ENCODE assay signal across 8 cellular contexts in genomic region chr16:24730914-24731313, GRCh38. TPM values are rescaled to one million over a fixed set of nuclear protein-coding genes. Genes with fewer than 3 reads are reported as not detected.
DNase-seq lines count a peak whose midpoint lies in the region; ATAC-seq and TF ChIP-seq lines count a peak whose summit lies in the region.

No MANE protein-coding gene starts in this region.

- intact Hi-C loops in dendritic cell treated with granulocyte-macrophage colony-stimulating factor and Interleukin-4, amounts not matched to agents 40 ng/mL and 50 ng/mL, for 4 days (cut with micrococcal nuclease) = loop anchor here (5.0 kb wide), 1 partner anchor 189 kb away; no protein-coding TSS in a partner anchor

- H3K27me3 ChIP-seq in BJ (ENCODE audit: control insufficient read depth, insufficient read depth, low read length) (no peaks in the 10 kb centered on the region), MG63 (no peaks in the 10 kb centered on the region), neural cell (ENCODE audit: insufficient read depth, low read depth, low read length) (no peaks in the 10 kb centered on the region)

- H3K36me3 Mint-ChIP-seq in dendritic cell treated with granulocyte-macrophage colony-stimulating factor and Interleukin-4, amounts not matched to agents 40 ng/mL and 50 ng/mL, for 4 days (ENCODE audit: low read depth) = peaks cover 35% of the 10 kb centered on the region

- peaks cover 4% of the 10 kb centered on the region for H3F3A ChIP-seq in neural cell (ENCODE audit: insufficient read depth, low read length, poor library complexity, severe bottlenecking)

- H3K9me2 ChIP-seq in neural cell (ENCODE audit: insufficient read depth, low read length) = no peaks in the 10 kb centered on the region

- no peaks in the 10 kb centered on the region for H3K9me3 Mint-ChIP-seq in dendritic cell treated with granulocyte-macrophage colony-stimulating factor and Interleukin-4, amounts not matched to agents 40 ng/mL and 50 ng/mL, for 4 days

- H3K27ac Mint-ChIP-seq in dendritic cell treated with granulocyte-macrophage colony-stimulating factor and Interleukin-4, amounts not matched to agents 40 ng/mL and 50 ng/mL, for 4 days = no peak overlapping the region

- CTCF ChIA-PET in BJ (lab: Yijun Ruan, JAX) = interaction anchor here (0.7 to 1.0 kb wide), 2 partner anchors 49 to 132 kb away, joined by 3 read pairs; no protein-coding TSS in a partner anchor

- no peak overlapping the region for H2AFZ ChIP-seq in neural cell (ENCODE audit: low read depth, low read length)

- H3K27me3 Mint-ChIP-seq in dendritic cell treated with granulocyte-macrophage colony-stimulating factor and Interleukin-4, amounts not matched to agents 40 ng/mL and 50 ng/mL, for 4 days = peaks cover 2% of the 10 kb centered on the region

- H3K27ac ChIP-seq in neural cell (ENCODE audit: low read length) = peak overlapping the region; percentile 95

- no peak for TF ChIP-seq EP300 in neural cell (conservative IDR thresholded peaks at IDR 0.05; ENCODE audit: poor library complexity, severe bottlenecking)

- TF ChIP-seq CTCF in BJ (IDR thresholded peaks at IDR 0.05; ENCODE audit: insufficient read depth, low read depth, low read length) (no peak), neural cell (IDR thresholded peaks at IDR 0.05; ENCODE audit: poor library complexity, severe bottlenecking) (no peak)

- peaks cover 34% of the 10 kb centered on the region for H3K4me1 Mint-ChIP-seq in dendritic cell treated with granulocyte-macrophage colony-stimulating factor and Interleukin-4, amounts not matched to agents 40 ng/mL and 50 ng/mL, for 4 days (ENCODE audit: low read depth)

- peak overlapping the region; percentile 98 for H3K4me3 Mint-ChIP-seq in dendritic cell treated with granulocyte-macrophage colony-stimulating factor and Interleukin-4, amounts not matched to agents 40 ng/mL and 50 ng/mL, for 4 days

- H3K9me3 ChIP-seq in MG63 (no peaks in the 10 kb centered on the region), neural cell (ENCODE audit: low read length) (no peaks in the 10 kb centered on the region)

- DNase-seq in BJ (ENCODE audit: low read depth) (no peak), MG63 (no peak), mesenteric fat pad (ENCODE audit: low spot score) (no peak)
- no peak for DNase-seq in effector CD4-positive, alpha-beta T cell

- TF ChIP-seq RAD21 in neural cell (conservative IDR thresholded peaks at IDR 0.05) = no peak

- peak overlapping the region; percentile 85 for H3K9ac ChIP-seq in neural cell (ENCODE audit: low read length)

- H4K20me1 ChIP-seq in neural cell (ENCODE audit: insufficient read depth) = peaks cover 10% of the 10 kb centered on the region

- H3K36me3 ChIP-seq in BJ (ENCODE audit: control insufficient read depth, insufficient read depth, low read length) (peaks cover 3% of the 10 kb centered on the region), MG63 (peaks cover 48% of the 10 kb centered on the region), neural cell (ENCODE audit: insufficient read depth, low read length) (no peaks in the 10 kb centered on the region)

- H3K4me3 ChIP-seq in BJ (ENCODE audit: low read depth, low read length) (peak overlapping the region; percentile 91), MG63 (peak overlapping the region; percentile 88), neural cell (ENCODE audit: low read length) (peak overlapping the region; percentile 70)

- H3K79me2 ChIP-seq in neural cell (replicated peaks; ENCODE audit: insufficient read depth, low read length) = peaks cover 57% of the 10 kb centered on the region

- POLR2A ChIA-PET in BJ (lab: Charles Lee) = interaction anchor here (0.6 kb wide), 2 partner anchors 17 to 116 kb away, joined by 3 read pairs; no protein-coding TSS in a partner anchor

- ATAC-seq in GM19467 (IDR thresholded peaks at IDR 0.05; ENCODE audit: unreplicated experiment) (no peak), HG02678 (IDR thresholded peaks at IDR 0.05; ENCODE audit: unreplicated experiment) (no peak)

- peak overlapping the region; percentile 76 for H3K4me2 ChIP-seq in neural cell (ENCODE audit: low read length)

TF ChIP-seq in neural cell, 6 proteins besides CTCF, POLR2A, EP300 and RAD21:
- no peak for TF ChIP-seq TAF1 (IDR thresholded peaks at IDR 0.05; ENCODE audit: low read depth)
- TF ChIP-seq POLR2AphosphoS5 (IDR thresholded peaks at IDR 0.05) = no peak

RNA-seq across cellular contexts. Expression of gene TNRC6A, which starts 1.5 kb away (rescaled TPM):
- polyA plus RNA-seq in BJ (2011; rRNA removed) (44.8 and 49.6 TPM in 2 replicates), neural cell (32.1 and 37.9 TPM in 2 replicates)
- polyA minus RNA-seq in BJ (2011; rRNA and poly(A)+ RNA removed) = 49.7 and 78.4 TPM in 2 replicates
- 9.2 and 12.7 TPM in 2 replicates for total RNA-seq in MG63 (2014; rRNA removed; shearing (Covaris generic); ENCODE audit: low replicate concordance)
- polyA minus RNA-seq in neural cell = 133 and 140 TPM in 2 replicates
- total RNA-seq in mesenteric fat pad = 55.3 TPM
